8 cellular contexts compared by ENCODE assay signal in genomic region chr1:220046052-220046930, GRCh38. TPM values are rescaled to one million over a fixed set of nuclear protein-coding genes. Genes with fewer than 3 reads are reported as not detected.
DNase-seq lines count a peak whose midpoint lies in the region; ATAC-seq, FAIRE-seq and TF ChIP-seq lines count a peak whose summit lies in the region.

EPRS1 (minus strand) TSS chr1:220046505; CDS start chr1:220046388, 117 bp downstream.

- H3K27ac ChIP-seq in OCI-LY3 (ENCODE audit: low read length), result peak within 1 kb of the TSS; percentile 77

- peaks cover 50% of the 10 kb centered on the region for H3K79me2 ChIP-seq in OCI-LY3 (ENCODE audit: low read length)

- H3K9me3 ChIP-seq in OCI-LY3 (ENCODE audit: insufficient read depth, low read length), result no peaks in the 10 kb centered on the region
- no peaks in the 10 kb centered on the region for H3K9me3 ChIP-seq in mucosa of descending colon

- H3K9ac ChIP-seq in OCI-LY3 (ENCODE audit: low read length), result peak within 1 kb of the TSS; percentile 94

- H3K4me3 ChIP-seq in OCI-LY3 (ENCODE audit: low read length) (peak within 1 kb of the TSS; percentile 93), epithelial cell of esophagus (ENCODE audit: low read length) (peak within 1 kb of the TSS; percentile 96), mucosa of descending colon (peak within 1 kb of the TSS; percentile 51)

- H3K36me3 ChIP-seq in OCI-LY3 (replicated peaks; ENCODE audit: low read depth, low read length) (peaks cover 8% of the 10 kb centered on the region), mucosa of descending colon (ENCODE audit: low read depth) (no peaks in the 10 kb centered on the region)

- peak; percentile 95 for DNase-seq in D721Med (ENCODE audit: insufficient read length, low spot score)
- DNase-seq in HuH-7 (ENCODE audit: low spot score), result peak; percentile 92
- peak; percentile 92 for DNase-seq in activated T-cell treated with anti-CD3 and anti-CD28 coated beads for 24 hours (ENCODE audit: low read depth)
- peak; percentile 97 for DNase-seq in epithelial cell of esophagus (ENCODE audit: low read depth)
- DNase-seq in mucosa of descending colon, result peak; percentile 93 to 97 (median 96)
- DNase-seq in stimulated activated CD8-positive, alpha-beta memory T cell treated with anti-CD3 and anti-CD28 coated beads, Interleukin-4, amount 100 ng/mL, for 4 hours (ENCODE audit: low read depth in 2 of 2, low spot score in 1 of 2), result peak; percentile 79 to 92

- peak within 1 kb of the TSS; percentile 95 for H2AFZ ChIP-seq in OCI-LY3 (ENCODE audit: low read depth, low read length)

- H4K20me1 ChIP-seq in OCI-LY3 (ENCODE audit: insufficient read depth, low read length), result 0 out of 2 replicates have a peak, but pooled peaks cover 10% of the 10 kb centered on the region

- peak; percentile 98 for FAIRE-seq in D721Med (lab: Jason Lieb, UNC)

- intact Hi-C loops in mucosa of descending colon (cut with DNase I, micrococcal nuclease), result loop anchor here in 1 of 2 donors (2.0 kb wide), 1 partner anchor 49 kb away; the partner anchor contains the start of gene IARS2

- H3K27me3 ChIP-seq in OCI-LY3 (ENCODE audit: low read depth, low read length), result no peaks in the 10 kb centered on the region

- peak within 1 kb of the TSS; percentile 71 for H3K4me2 ChIP-seq in OCI-LY3 (ENCODE audit: low read length)

- H3K4me1 ChIP-seq in OCI-LY3 (ENCODE audit: low read length), result peaks cover 16% of the 10 kb centered on the region
- peaks cover 18% of the 10 kb centered on the region for H3K4me1 ChIP-seq in mucosa of descending colon (ENCODE audit: low read depth)

- peak; percentile 57 for TF ChIP-seq CTCF in D721Med (IDR thresholded peaks at IDR 0.05; ENCODE audit: insufficient read depth, missing control alignments)
- no peak; the same call in 1 of the 2 replicates for TF ChIP-seq CTCF in OCI-LY3 (IDR thresholded peaks at IDR 0.05; ENCODE audit: low read depth, low read length)
- peak; percentile 75 for TF ChIP-seq CTCF in epithelial cell of esophagus (IDR thresholded peaks at IDR 0.05; ENCODE audit: insufficient read depth, low read depth, low read length, missing control alignments)
- TF ChIP-seq CTCF in mucosa of descending colon (IDR thresholded peaks at IDR 0.05), result peak; percentile 88

- ATAC-seq in GM21447 (IDR thresholded peaks at IDR 0.05; ENCODE audit: unreplicated experiment), result peak; percentile 96
- ATAC-seq in mucosa of descending colon, result peak; percentile 99

RNA-seq across cellular contexts. Expression of gene EPRS1, which starts in this region (rescaled TPM):
- total RNA-seq in mucosa of descending colon, result 10 to 100 TPM; 65.5 to 69.4 (median 67.6) TPM

Comparison
In these comparisons a context has a peak if more than half of its experiments do, and no peak if none do; other contexts are left out.
1. Peak in every context shown above with its lines: DNase-seq, ATAC-seq, H3K4me3 ChIP-seq and H3K27ac ChIP-seq.